ENCODE assay signal across 12 cellular contexts in the genomic region with DNA sequence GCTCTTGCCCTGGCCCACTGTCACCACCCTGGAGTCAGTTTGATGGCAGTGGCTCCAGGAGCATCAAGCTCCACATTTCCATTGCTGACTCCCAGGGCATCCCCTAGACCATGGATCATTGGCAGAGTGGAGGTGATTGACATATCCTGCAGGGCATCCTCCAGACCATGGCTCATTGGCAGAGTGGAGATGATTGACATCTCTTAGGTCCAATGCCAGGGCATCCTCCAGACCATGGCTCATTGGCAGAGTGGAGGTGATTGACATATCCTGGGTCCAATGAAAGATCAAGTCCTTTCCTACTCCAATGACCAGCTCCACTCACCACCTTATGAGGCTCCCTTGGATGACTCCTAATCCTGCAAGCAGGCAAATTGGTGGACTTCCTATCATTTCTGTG.
A peak's percentile ranks its signal among the peaks of the same experiment; 100 is the strongest.
DNase-seq lines count a peak whose midpoint lies in the region; TF ChIP-seq lines count a peak whose summit lies in the region.
"Had no signal": no experiment of that assay in that cellular context is flagged by ENCODE, and none has a peak within 500 bp of the region (broad histone marks: within the 10 kb centered on the region; RNA-seq: fewer than 3 reads in every experiment).

No MANE protein-coding gene starts in this region.

- H3K27ac ChIP-seq in RWPE1 (no peak overlapping the region), testis (no peak overlapping the region)

- H3K4me3 ChIP-seq in epithelial cell of proximal tubule (ENCODE audit: low read depth, low read length) = no peak overlapping the region
- no peak overlapping the region for H3K4me3 ChIP-seq in testis

- TF ChIP-seq CTCF in RWPE1 (conservative IDR thresholded peaks at IDR 0.05; ENCODE audit: low read depth) (no peak), epithelial cell of proximal tubule (conservative IDR thresholded peaks at IDR 0.05; ENCODE audit: low read depth, low read length) (no peak), testis (IDR thresholded peaks at IDR 0.05) (no peak)

- DNase-seq in stimulated activated CD4-positive, alpha-beta T cell treated with anti-CD3 and anti-CD28 coated beads, Interleukin-15, amount 100 ng/mL, for 24 hours = peak; percentile 16
- DNase-seq in stimulated activated CD4-positive, alpha-beta T cell treated with anti-CD3 and anti-CD28 coated beads, Interleukin-4, amount 100 ng/mL, for 24 hours = no peak
- DNase-seq in RWPE1 (ENCODE audit: low spot score) (peak; percentile 63), epithelial cell of proximal tubule (ENCODE audit: low read depth) (peak; percentile 36), testis (peak; percentile 89), GF-D8 (lab: John Stamatoyannopoulos, UW) (no peak), NCI-H524 (lab: John Stamatoyannopoulos, UW) (no peak)
- no peak for DNase-seq in stimulated activated naive CD4-positive, alpha-beta T cell treated with Interleukin-2 at 50 U/mL for 16 hours (lab: John Stamatoyannopoulos, UW)
- DNase-seq: C1 segment of cervical spinal cord; naive thymus-derived CD8-positive, alpha-beta T cell; substantia nigra; T-helper 17 cell had no signal

- no peaks in the 10 kb centered on the region for H3K36me3 ChIP-seq in testis (ENCODE audit: low read depth, missing control alignments)

- intact Hi-C loops in testis (cut with DNase I; ENCODE audit: low total_unique reads) = no loop called here

- CTCF ChIA-PET in RWPE1 (lab: Yijun Ruan, JAX) = interaction anchor here (0.7 kb wide), 1 partner anchor 24 kb away, joined by 5 read pairs; no protein-coding TSS in a partner anchor

- POLR2A ChIA-PET in RWPE1 (lab: Yijun Ruan, JAX; ENCODE audit: low non-redundant PET) = interaction anchor here (0.6 kb wide), 1 partner anchor 495 kb away, joined by 3 read pairs; no protein-coding TSS in a partner anchor

- H3K9me3 ChIP-seq in testis = no peaks in the 10 kb centered on the region

- no peak for TF ChIP-seq POLR2A in testis (IDR thresholded peaks at IDR 0.05)

- H3K27me3 ChIP-seq in testis = no peaks in the 10 kb centered on the region

- no peaks in the 10 kb centered on the region for H3K4me1 ChIP-seq in testis

Comparison
In these comparisons a context has a peak if more than half of its experiments do, and no peak if none do; other contexts are left out.
1. DNase-seq: peak in stimulated activated CD4-positive, alpha-beta T cell treated with anti-CD3 and anti-CD28 coated beads, Interleukin-15, amount 100 ng/mL, for 24 hours (single experiment), RWPE1 (single experiment), epithelial cell of proximal tubule (single experiment) and testis (single experiment); none in stimulated activated CD4-positive, alpha-beta T cell treated with anti-CD3 and anti-CD28 coated beads, Interleukin-4, amount 100 ng/mL, for 24 hours (single experiment), GF-D8 (single experiment), stimulated activated naive CD4-positive, alpha-beta T cell treated with Interleukin-2 at 50 U/mL for 16 hours (single experiment) and NCI-H524 (0 of 2).